In genomic region chr19:14147797-14148605, GRCh38 we compare ENCODE assay signal across 8 cellular contexts. TPM values are rescaled to one million over a fixed set of nuclear protein-coding genes. Genes with fewer than 3 reads are reported as not detected.
DNase-seq lines count a peak whose midpoint lies in the region; ATAC-seq and TF ChIP-seq lines count a peak whose summit lies in the region.

No MANE protein-coding gene starts in this region.

- DNase-seq in AG08395 (ENCODE audit: low spot score) (peak; percentile 89), GM19238 (ENCODE audit: insufficient read length, low spot score) (peak; percentile 69), SK-N-DZ (ENCODE audit: low spot score) (peak; percentile 69), amniotic stem cell (lab: John Stamatoyannopoulos, UW) (peak; percentile 9), cardiac muscle cell (ENCODE audit: low read depth in 1 of 2, low spot score in 1 of 2) (peak; percentile 78 to 80), osteocyte (ENCODE audit: extremely low spot score, unreplicated experiment) (no peak), vagina (ENCODE audit: extremely low spot score in 2 of 2) (no peak)

- H3K4me3 ChIP-seq in cardiac muscle cell (no peak overlapping the region), vagina (peak overlapping the region in 1 of 2 donors; percentile 22)

- H3K27me3 ChIP-seq in cardiac muscle cell, result no peaks in the 10 kb centered on the region
- no peaks in the 10 kb centered on the region for H3K27me3 ChIP-seq in vagina

- peak overlapping the region; percentile 60 for H3K27ac Mint-ChIP-seq in osteocyte (ENCODE audit: unreplicated experiment)

- H3K4me1 Mint-ChIP-seq in osteocyte (ENCODE audit: unreplicated experiment), result peaks cover 28% of the 10 kb centered on the region

- TF ChIP-seq CTCF in cardiac muscle cell (IDR thresholded peaks at IDR 0.05; ENCODE audit: low read depth, low read length), result peak; percentile 97
- TF ChIP-seq CTCF in osteocyte (IDR thresholded peaks at IDR 0.05), result peak; percentile 75
- peak; percentile 73 to 87 (median 85) for TF ChIP-seq CTCF in vagina (IDR thresholded peaks at IDR 0.05)

- H3K36me3 ChIP-seq in cardiac muscle cell (peaks cover 6% of the 10 kb centered on the region), vagina (no peaks in the 10 kb centered on the region)

- H3K4me3 Mint-ChIP-seq in osteocyte (ENCODE audit: unreplicated experiment), result no peak overlapping the region

- no peaks in the 10 kb centered on the region for H3K9me3 Mint-ChIP-seq in osteocyte (ENCODE audit: unreplicated experiment)

- H3K4me1 ChIP-seq in cardiac muscle cell (ENCODE audit: low read depth) (peaks cover 18% of the 10 kb centered on the region), vagina (peaks cover 29% of the 10 kb centered on the region)

- no peaks in the 10 kb centered on the region for H3K27me3 Mint-ChIP-seq in osteocyte (ENCODE audit: unreplicated experiment)

- H3K9me3 ChIP-seq in cardiac muscle cell (ENCODE audit: low read depth), result no peaks in the 10 kb centered on the region
- no peaks in the 10 kb centered on the region for H3K9me3 ChIP-seq in vagina

- intact Hi-C loops in vagina (cut with DNase I), result loop anchor here (5.0 to 10.0 kb wide), 2 partner anchors 199 to 327 kb away; partner anchors contain the start of gene PTGER1

- no peak for TF ChIP-seq POLR2A in vagina (IDR thresholded peaks at IDR 0.05)

- H3K27ac ChIP-seq in cardiac muscle cell (no peak overlapping the region), vagina (peak overlapping the region; percentile 86)

- peaks cover 5% of the 10 kb centered on the region for H3K36me3 Mint-ChIP-seq in osteocyte (ENCODE audit: unreplicated experiment)

- ATAC-seq in GM18909 (IDR thresholded peaks at IDR 0.05; ENCODE audit: poor library complexity, unreplicated experiment), result no peak

RNA-seq across cellular contexts. Expression of gene ASF1B, which starts 11.6 kb away (rescaled TPM):
- polyA plus RNA-seq in SK-N-DZ (2014; cell fraction: cytosol; rRNA removed), result 75.4 and 92.6 TPM in 2 replicates
- polyA plus RNA-seq in SK-N-DZ (2014; cell fraction: nucleus; rRNA removed), result 27.8 and 41.8 TPM in 2 replicates
- total RNA-seq in cardiac muscle cell (19.1 and 21.8 TPM in 2 replicates), osteocyte (4.5 and 5.5 TPM in 2 replicates), vagina (1.7 TPM)
- polyA plus RNA-seq in cardiac muscle cell, result 27.5 and 30.7 TPM in 2 replicates

RNA-seq across cellular contexts. Expression of gene PRKACA, which starts 30.4 kb away (rescaled TPM):
- 42.1 and 57.4 TPM in 2 replicates for polyA plus RNA-seq in SK-N-DZ (2014; cell fraction: cytosol; rRNA removed)
- polyA plus RNA-seq in SK-N-DZ (2014; cell fraction: nucleus; rRNA removed), result 15.8 and 25.2 TPM in 2 replicates
- 95.2 and 126 TPM in 2 replicates for total RNA-seq in cardiac muscle cell
- 30.6 and 33.5 TPM in 2 replicates for polyA plus RNA-seq in cardiac muscle cell
- 109 and 115 TPM in 2 replicates for total RNA-seq in osteocyte
- total RNA-seq in vagina, result 28.0 TPM

RNA-seq across cellular contexts. Expression of gene SAMD1, which starts 57.5 kb away (rescaled TPM):
- polyA plus RNA-seq in SK-N-DZ (2014; cell fraction: cytosol; rRNA removed), result 65.0 and 85.3 TPM in 2 replicates
- 72.7 and 75.8 TPM in 2 replicates for polyA plus RNA-seq in SK-N-DZ (2014; cell fraction: nucleus; rRNA removed)
- total RNA-seq in cardiac muscle cell (112 and 158 TPM in 2 replicates), osteocyte (34.9 and 38.9 TPM in 2 replicates), vagina (6.9 TPM)
- 130 and 136 TPM in 2 replicates for polyA plus RNA-seq in cardiac muscle cell

RNA-seq across cellular contexts. Expression of gene ADGRL1, which starts 58.0 kb away (rescaled TPM):
- 22.2 and 23.0 TPM in 2 replicates for polyA plus RNA-seq in SK-N-DZ (2014; cell fraction: cytosol; rRNA removed)
- 22.7 and 60.2 TPM in 2 replicates for polyA plus RNA-seq in SK-N-DZ (2014; cell fraction: nucleus; rRNA removed)
- total RNA-seq in cardiac muscle cell (26.6 and 55.8 TPM in 2 replicates), osteocyte (43.5 and 48.6 TPM in 2 replicates), vagina (23.3 TPM)
- 19.6 and 35.2 TPM in 2 replicates for polyA plus RNA-seq in cardiac muscle cell

Comparison
In these comparisons a context has a peak if more than half of its experiments do, and no peak if none do; other contexts are left out.
1. DNase-seq: peak in AG08395 (single experiment), GM19238 (single experiment), SK-N-DZ (single experiment), amniotic stem cell (single experiment) and cardiac muscle cell (2 of 2); none in osteocyte (single experiment) and vagina (0 of 2).
2. Peak in every context shown above with its lines, with median percentiles within 50 percentile points of each other: CTCF ChIP-seq.